Comparison of ENCODE assay signal across 20 cellular contexts in the genomic region with DNA sequence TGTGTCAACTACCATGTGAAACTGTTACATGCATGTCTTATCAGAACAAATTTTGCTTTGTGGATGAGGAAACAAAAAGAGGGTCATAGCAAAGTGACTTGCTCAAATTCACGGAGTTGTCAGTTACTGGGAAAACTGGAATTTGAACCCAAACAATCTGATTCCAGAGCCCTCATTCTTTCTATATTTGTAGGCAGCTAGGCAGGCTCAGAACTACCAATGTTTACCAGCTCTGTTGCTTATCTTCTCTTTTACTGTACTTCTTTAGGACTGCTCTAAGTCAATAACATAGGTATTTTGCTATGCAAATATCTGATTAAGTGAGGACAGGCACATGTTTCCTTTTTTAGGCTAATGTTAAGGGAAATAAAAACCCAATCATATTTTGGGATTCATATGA.
DNase-seq lines count a peak whose midpoint lies in the region; ATAC-seq and TF ChIP-seq lines count a peak whose summit lies in the region.
"Had no signal": no experiment of that assay in that cellular context is flagged by ENCODE, and none has a peak within 500 bp of the region (broad histone marks: within the 10 kb centered on the region; RNA-seq: fewer than 3 reads in every experiment).

No MANE protein-coding gene starts in this region.

- no peak for ATAC-seq in GM23338

- H3K4me2 ChIP-seq in hepatocyte (no peak overlapping the region), GM23338 (no peak overlapping the region)
- H3K4me2 ChIP-seq: BLaER1 had no signal

- no peaks in the 10 kb centered on the region for H3K79me2 ChIP-seq in hepatocyte
- no peaks in the 10 kb centered on the region for H3K79me2 ChIP-seq in GM23338 (replicated peaks; ENCODE audit: insufficient read depth)

- no peak overlapping the region for H3K27ac Mint-ChIP-seq in T-helper 2 cell treated with Interferon-gamma antibody and Interleukin-4, amounts not matched to agents 5 μg/mL and 100 μg/mL, for 36 hours
- H3K27ac Mint-ChIP-seq in GM23338, result no peak overlapping the region
- H3K27ac Mint-ChIP-seq: CD14-positive monocyte; CD4-positive, alpha-beta memory T cell; CD4-positive, CD25-positive, alpha-beta regulatory T cell; CD8-positive, alpha-beta memory T cell had no signal

- no peaks in the 10 kb centered on the region for H3K27me3 Mint-ChIP-seq in T-helper 2 cell treated with Interferon-gamma antibody and Interleukin-4, amounts not matched to agents 5 μg/mL and 100 μg/mL, for 36 hours (ENCODE audit: low read depth)
- H3K27me3 Mint-ChIP-seq in GM23338 (ENCODE audit: insufficient read depth, low read depth, poor library complexity), result peaks cover 4% of the 10 kb centered on the region
- H3K27me3 Mint-ChIP-seq: CD4-positive, alpha-beta memory T cell; CD8-positive, alpha-beta memory T cell had no signal

- no peaks in the 10 kb centered on the region for H3F3A ChIP-seq in GM23338 (replicated peaks; ENCODE audit: low read depth)

- H3K4me3 ChIP-seq in hepatocyte (no peak overlapping the region), sigmoid colon (no peak overlapping the region), GM23338 (no peak overlapping the region)
- H3K4me3 ChIP-seq: BLaER1 had no signal

- no peak overlapping the region for H3K4me3 Mint-ChIP-seq in T-helper 2 cell treated with Interferon-gamma antibody and Interleukin-4, amounts not matched to agents 5 μg/mL and 100 μg/mL, for 36 hours
- H3K4me3 Mint-ChIP-seq in GM23338, result no peak overlapping the region
- H3K4me3 Mint-ChIP-seq: CD14-positive monocyte; CD4-positive, alpha-beta memory T cell; CD4-positive, CD25-positive, alpha-beta regulatory T cell; CD8-positive, alpha-beta memory T cell had no signal

- no peak overlapping the region for H3K27ac ChIP-seq in hepatocyte
- no peak overlapping the region for H3K27ac ChIP-seq in sigmoid colon
- no peak overlapping the region for H3K27ac ChIP-seq in GM23338 (ENCODE audit: low read depth)
- H3K27ac ChIP-seq: BLaER1 had no signal

- no peaks in the 10 kb centered on the region for H3K9me2 ChIP-seq in hepatocyte (replicated peaks; ENCODE audit: insufficient read depth)
- no peaks in the 10 kb centered on the region for H3K9me2 ChIP-seq in GM23338 (ENCODE audit: insufficient read depth)

- no peak overlapping the region for H2AFZ ChIP-seq in hepatocyte
- no peak overlapping the region for H2AFZ ChIP-seq in GM23338

- no peak for TF ChIP-seq POLR2A in sigmoid colon (IDR thresholded peaks at IDR 0.05)

- TF ChIP-seq EP300 in sigmoid colon (IDR thresholded peaks at IDR 0.05), result no peak

- WGBS in hepatocyte (ENCODE audit: low lambda C conversion rate, missing lambda C conversion rate), result 57% methylated on average over 1 of the region's 1 CpG
- WGBS in sigmoid colon, 2 donors, result 8 to 72% methylated on average over 1 of the region's 1 CpG

- no peak for TF ChIP-seq CTCF in hepatocyte (IDR thresholded peaks at IDR 0.05; ENCODE audit: poor library complexity)
- no peak for TF ChIP-seq CTCF in sigmoid colon (IDR thresholded peaks at IDR 0.05)
- TF ChIP-seq CTCF in GM23338 (conservative IDR thresholded peaks at IDR 0.05; ENCODE audit: low read depth in 2 of 2), result no peak

- DNase-seq in HuH-7 (ENCODE audit: low spot score) (peak; percentile 26), NCI-H526 (lab: John Stamatoyannopoulos, UW) (peak; percentile 14), hepatocyte (ENCODE audit: low spot score) (peak; percentile 4), cerebellar nuclear complex (lab: John Stamatoyannopoulos, UW) (no peak), sigmoid colon (no peak), GM23338 (ENCODE audit: low spot score) (no peak)
- DNase-seq in T-helper 2 cell treated with Interferon-gamma antibody and Interleukin-4, amounts not matched to agents 5 μg/mL and 100 μg/mL, for 36 hours (ENCODE audit: low spot score), result no peak
- DNase-seq: 8988T; ACHN; BE2C; C1 segment of cervical spinal cord; Calu3; CD4-positive, alpha-beta memory T cell; CD4-positive, CD25-positive, alpha-beta regulatory T cell; CD8-positive, alpha-beta memory T cell; COR-L47; DMS79 treated with DMSO at 0.1 percent for 48 hours; GF-D8 had no signal

- intact Hi-C loops in sigmoid colon (cut with DNase I), result no loop called here

- no peaks in the 10 kb centered on the region for H4K20me1 ChIP-seq in hepatocyte (ENCODE audit: insufficient read depth, poor library complexity, severe bottlenecking)
- H4K20me1 ChIP-seq in GM23338 (replicated peaks; ENCODE audit: insufficient read depth), result no peaks in the 10 kb centered on the region
- H4K20me1 ChIP-seq: BLaER1 had no signal

- no peaks in the 10 kb centered on the region for H3K36me3 Mint-ChIP-seq in T-helper 2 cell treated with Interferon-gamma antibody and Interleukin-4, amounts not matched to agents 5 μg/mL and 100 μg/mL, for 36 hours (ENCODE audit: low read depth)
- no peaks in the 10 kb centered on the region for H3K36me3 Mint-ChIP-seq in GM23338 (ENCODE audit: low read depth)
- H3K36me3 Mint-ChIP-seq: CD14-positive monocyte; CD4-positive, alpha-beta memory T cell; CD4-positive, CD25-positive, alpha-beta regulatory T cell; CD8-positive, alpha-beta memory T cell had no signal

- H3K4me1 ChIP-seq in hepatocyte (ENCODE audit: insufficient read depth) (peaks cover 4% of the 10 kb centered on the region), sigmoid colon (peaks cover 0 to 21% (median 8%) of the 10 kb centered on the region in 4 donors), GM23338 (ENCODE audit: insufficient read depth) (no peaks in the 10 kb centered on the region)
- H3K4me1 ChIP-seq: BLaER1 had no signal

- no peaks in the 10 kb centered on the region for H3K9me3 Mint-ChIP-seq in T-helper 2 cell treated with Interferon-gamma antibody and Interleukin-4, amounts not matched to agents 5 μg/mL and 100 μg/mL, for 36 hours
- H3K9me3 Mint-ChIP-seq in GM23338, result no peaks in the 10 kb centered on the region

- no peaks in the 10 kb centered on the region for H3K4me1 Mint-ChIP-seq in T-helper 2 cell treated with Interferon-gamma antibody and Interleukin-4, amounts not matched to agents 5 μg/mL and 100 μg/mL, for 36 hours (ENCODE audit: low read depth)
- no peaks in the 10 kb centered on the region for H3K4me1 Mint-ChIP-seq in GM23338
- H3K4me1 Mint-ChIP-seq: CD14-positive monocyte; CD4-positive, alpha-beta memory T cell; CD4-positive, CD25-positive, alpha-beta regulatory T cell; CD8-positive, alpha-beta memory T cell had no signal

- H3K27me3 ChIP-seq in hepatocyte (no peaks in the 10 kb centered on the region), sigmoid colon (no peaks in the 10 kb centered on the region), GM23338 (ENCODE audit: insufficient read depth) (no peaks in the 10 kb centered on the region)
- H3K27me3 ChIP-seq: BE2C, BLaER1 had no signal

- H3K9me3 ChIP-seq in hepatocyte (ENCODE audit: low read depth) (no peaks in the 10 kb centered on the region), sigmoid colon (no peaks in the 10 kb centered on the region)
- H3K9me3 ChIP-seq: BE2C, BLaER1 had no signal

- H3K36me3 ChIP-seq in hepatocyte (replicated peaks; ENCODE audit: insufficient read depth, low read depth), result no peaks in the 10 kb centered on the region
- no peaks in the 10 kb centered on the region for H3K36me3 ChIP-seq in sigmoid colon
- H3K36me3 ChIP-seq in GM23338 (ENCODE audit: insufficient read depth), result no peaks in the 10 kb centered on the region
- H3K36me3 ChIP-seq: BE2C, BLaER1 had no signal

TF ChIP-seq in GM23338, 12 proteins besides CTCF, POLR2A, EP300 and RAD21 (continues in another document):
- no peak for TF ChIP-seq POLR2AphosphoS5 (IDR thresholded peaks at IDR 0.05; ENCODE audit: low read depth)

Comparison
In these comparisons a context has a peak if more than half of its experiments do, and no peak if none do; other contexts are left out.
1. DNase-seq: peak in HuH-7 (single experiment), NCI-H526 (2 of 2) and hepatocyte (single experiment); none in cerebellar nuclear complex (0 of 2), T-helper 2 cell treated with Interferon-gamma antibody and Interleukin-4, amounts not matched to agents 5 μg/mL and 100 μg/mL, for 36 hours (single experiment), sigmoid colon (single experiment) and GM23338 (single experiment).